ENCODE assay signal across 18 cellular contexts in genomic region chr5:80641353-80641752, GRCh38. TPM values are rescaled to one million over a fixed set of nuclear protein-coding genes. Genes with fewer than 3 reads are reported as not detected.
DNase-seq lines count a peak whose midpoint lies in the region; ATAC-seq and TF ChIP-seq lines count a peak whose summit lies in the region.
"Had no signal": no experiment of that assay in that cellular context is flagged by ENCODE, and none has a peak within 500 bp of the region (broad histone marks: within the 10 kb centered on the region; RNA-seq: fewer than 3 reads in every experiment).

No MANE protein-coding gene starts in this region.

- ATAC-seq in HG03439 (IDR thresholded peaks at IDR 0.05; ENCODE audit: unreplicated experiment) = no peak
- ATAC-seq: GM23338, HCT116 had no signal

- CTCF ChIA-PET in MCF 10A (lab: Yijun Ruan, JAX) = interaction anchor here (0.6 to 0.8 kb wide), 2 partner anchors 29 to 379 kb away, joined by 3 to 4 read pairs; no protein-coding TSS in a partner anchor
- CTCF ChIA-PET in mammary epithelial cell (lab: Charles Lee; ENCODE audit: low non-redundant PET) = no interaction called here

- no peak overlapping the region for H3K4me3 ChIP-seq in mammary epithelial cell (replicated peaks in 1 of 3; ENCODE audit: insufficient read depth in 1 of 3, low read depth in 2 of 3, low read length in 3 of 3)
- H3K4me3 ChIP-seq: GM23338 had no signal

- H3K36me3 Mint-ChIP-seq in MCF 10A (ENCODE audit: insufficient read depth, unreplicated experiment) = peaks cover 39% of the 10 kb centered on the region
- H3K36me3 Mint-ChIP-seq in neural crest cell (ENCODE audit: low read depth) = peaks cover 51% of the 10 kb centered on the region
- peaks cover 60% of the 10 kb centered on the region for H3K36me3 Mint-ChIP-seq in type B pancreatic cell

- H3K79me2 ChIP-seq in mammary epithelial cell (ENCODE audit: insufficient read depth, low read length) = peaks cover 6% of the 10 kb centered on the region

- peaks cover 27% of the 10 kb centered on the region for H3K36me3 ChIP-seq in mammary epithelial cell (ENCODE audit: insufficient read depth, low read length)

- H3K4me3 Mint-ChIP-seq in MCF 10A (ENCODE audit: unreplicated experiment) = no peak overlapping the region
- H3K4me3 Mint-ChIP-seq in neural crest cell = no peak overlapping the region
- H3K4me3 Mint-ChIP-seq in type B pancreatic cell = peak overlapping the region; percentile 27
- H3K4me3 Mint-ChIP-seq: CD4-positive, alpha-beta memory T cell; GM23338; H9 had no signal

- DNase-seq in MCF 10A (ENCODE audit: unreplicated experiment) (no peak), mammary epithelial cell (no peak), neural crest cell (ENCODE audit: low read depth, low spot score) (no peak), type B pancreatic cell (ENCODE audit: extremely low spot score, unreplicated experiment) (no peak), NCI-H1048 (lab: John Stamatoyannopoulos, UW) (no peak), NCI-H2171 treated with DMSO at 0.1 percent for 48 hours (lab: John Stamatoyannopoulos, UW) (no peak)
- DNase-seq: C1 segment of cervical spinal cord; Calu3; CD4-positive, alpha-beta memory T cell; COR-L47; DMS53; DMS79 treated with DMSO at 0.1 percent for 48 hours; GF-D8; H9 had no signal

- H3K4me1 Mint-ChIP-seq in MCF 10A (ENCODE audit: insufficient read depth, unreplicated experiment) (no peaks in the 10 kb centered on the region), neural crest cell (peaks cover 3% of the 10 kb centered on the region), type B pancreatic cell (ENCODE audit: unreplicated experiment) (peaks cover 8% of the 10 kb centered on the region)
- H3K4me1 Mint-ChIP-seq: GM23338, H9 had no signal

- TF ChIP-seq CTCF in MCF 10A (IDR thresholded peaks at IDR 0.05; ENCODE audit: unreplicated experiment) (no peak), mammary epithelial cell (conservative IDR thresholded peaks at IDR 0.05 in 1 of 2, IDR thresholded peaks at IDR 0.05 in 1 of 2; ENCODE audit: extremely low read depth in 1 of 2, insufficient read depth in 1 of 2, low read depth in 1 of 2, low read length in 2 of 2) (no peak), VCaP (conservative IDR thresholded peaks at IDR 0.05) (no peak), neural crest cell (conservative IDR thresholded peaks at IDR 0.05) (no peak), type B pancreatic cell (conservative IDR thresholded peaks at IDR 0.05) (no peak)

- POLR2A ChIA-PET in MCF 10A (lab: Yijun Ruan, JAX) = no interaction called here

- intact Hi-C loops in MCF 10A (cut with micrococcal nuclease) (no loop called here), mammary epithelial cell (cut with micrococcal nuclease) (no loop called here)

- no peaks in the 10 kb centered on the region for H3K27me3 ChIP-seq in mammary epithelial cell (ENCODE audit: insufficient read depth, low read length)

- no peaks in the 10 kb centered on the region for H3K9me3 ChIP-seq in mammary epithelial cell (replicated peaks; ENCODE audit: insufficient read depth, low read length)

- H3K4me2 ChIP-seq in mammary epithelial cell (ENCODE audit: insufficient read depth, low read depth, low read length) = no peak overlapping the region
- H3K4me2 ChIP-seq: GM23338 had no signal

- H2AFZ ChIP-seq in mammary epithelial cell (ENCODE audit: low read depth, low read length) = no peak overlapping the region
- H2AFZ ChIP-seq: GM23338 had no signal

- H3K9me3 Mint-ChIP-seq in MCF 10A (ENCODE audit: unreplicated experiment) (no peaks in the 10 kb centered on the region), neural crest cell (peaks cover 2% of the 10 kb centered on the region), type B pancreatic cell (peaks cover 9% of the 10 kb centered on the region)
- H3K9me3 Mint-ChIP-seq: GM23338, H9 had no signal

- BruUV-seq in MCF 10A (replicated peaks; lab: Mats Ljungman, UMichigan) = no TSS peak
- no TSS peak for BruUV-seq in mammary epithelial cell (replicated peaks; lab: Mats Ljungman, UMichigan)

- H3K9ac ChIP-seq in mammary epithelial cell (ENCODE audit: insufficient read depth, low read length) = no peak overlapping the region

- 88% methylated on average over 4 of the region's 4 CpGs for WGBS in mammary epithelial cell (ENCODE audit: low coverage, missing lambda C conversion rate)

- no peak overlapping the region for H3K27ac ChIP-seq in mammary epithelial cell (ENCODE audit: insufficient read depth, low read depth, low read length)
- peak overlapping the region; percentile 23; the same call in 1 of the 2 replicates for H3K27ac ChIP-seq in VCaP

- in situ Hi-C loops in mammary epithelial cell (cut with MboI; ENCODE audit: low sequenced_read_pairs in 2 of 2) = no loop called here

- no peaks in the 10 kb centered on the region for H3K4me1 ChIP-seq in mammary epithelial cell (ENCODE audit: insufficient read depth, low read length)

- no peaks in the 10 kb centered on the region for H3K27me3 Mint-ChIP-seq in MCF 10A (ENCODE audit: insufficient read depth, unreplicated experiment)
- H3K27me3 Mint-ChIP-seq in neural crest cell (ENCODE audit: low read depth) = no peaks in the 10 kb centered on the region
- no peaks in the 10 kb centered on the region for H3K27me3 Mint-ChIP-seq in type B pancreatic cell
- H3K27me3 Mint-ChIP-seq: CD4-positive, alpha-beta memory T cell had no signal

- H3K27ac Mint-ChIP-seq in MCF 10A (ENCODE audit: low read depth, unreplicated experiment) (peak overlapping the region; percentile 39), neural crest cell (ENCODE audit: unreplicated experiment) (peak overlapping the region; percentile 1), type B pancreatic cell (peak overlapping the region; percentile 65)
- H3K27ac Mint-ChIP-seq: GM23338 had no signal

- dilution Hi-C loops in mammary epithelial cell (cut with HindIII; ENCODE audit: low sequenced_read_pairs) = no loop called here

- no peaks in the 10 kb centered on the region for H4K20me1 ChIP-seq in mammary epithelial cell (ENCODE audit: insufficient read depth, low read length)

RNA-seq across cellular contexts. Expression of gene MSH3, which starts 13.1 kb away (rescaled TPM):
- total RNA-seq in MCF 10A (2022) (17.5 and 21.9 TPM in 2 replicates), mammary epithelial cell (10 to 100 TPM; 20.0 TPM), neural crest cell (17.9 and 18.6 TPM in 2 replicates), type B pancreatic cell (ENCODE audit: low replicate concordance) (10.4 and 13.9 TPM in 2 replicates)
- 6.9 TPM for polyA plus RNA-seq in mammary epithelial cell
- 2.3 TPM for polyA minus RNA-seq in mammary epithelial cell

RNA-seq across cellular contexts. Expression of gene DHFR, which starts 13.4 kb away (rescaled TPM):
- total RNA-seq in MCF 10A (2022) = 6.3 and 13.0 TPM in 2 replicates
- 10 to 100 TPM in 1 of 2 donors, 1 to 10 TPM in 1; 6.2 to 30.0 TPM for total RNA-seq in mammary epithelial cell
- 31.7 TPM for polyA plus RNA-seq in mammary epithelial cell
- polyA minus RNA-seq in mammary epithelial cell = 9.1 TPM
- 112 TPM in 2 replicates for total RNA-seq in neural crest cell
- total RNA-seq in type B pancreatic cell (ENCODE audit: low replicate concordance) = 24.8 and 55.1 TPM in 2 replicates

Comparison
In these comparisons a context has a peak if more than half of its experiments do, and no peak if none do; other contexts are left out.
1. H3K27ac Mint-ChIP-seq: peak in every context shown above with its lines; median percentile 65 in type B pancreatic cell; 39 in MCF 10A; 1 in neural crest cell.